Comparison of ENCODE assay signal across 8 cellular contexts in the genomic region with DNA sequence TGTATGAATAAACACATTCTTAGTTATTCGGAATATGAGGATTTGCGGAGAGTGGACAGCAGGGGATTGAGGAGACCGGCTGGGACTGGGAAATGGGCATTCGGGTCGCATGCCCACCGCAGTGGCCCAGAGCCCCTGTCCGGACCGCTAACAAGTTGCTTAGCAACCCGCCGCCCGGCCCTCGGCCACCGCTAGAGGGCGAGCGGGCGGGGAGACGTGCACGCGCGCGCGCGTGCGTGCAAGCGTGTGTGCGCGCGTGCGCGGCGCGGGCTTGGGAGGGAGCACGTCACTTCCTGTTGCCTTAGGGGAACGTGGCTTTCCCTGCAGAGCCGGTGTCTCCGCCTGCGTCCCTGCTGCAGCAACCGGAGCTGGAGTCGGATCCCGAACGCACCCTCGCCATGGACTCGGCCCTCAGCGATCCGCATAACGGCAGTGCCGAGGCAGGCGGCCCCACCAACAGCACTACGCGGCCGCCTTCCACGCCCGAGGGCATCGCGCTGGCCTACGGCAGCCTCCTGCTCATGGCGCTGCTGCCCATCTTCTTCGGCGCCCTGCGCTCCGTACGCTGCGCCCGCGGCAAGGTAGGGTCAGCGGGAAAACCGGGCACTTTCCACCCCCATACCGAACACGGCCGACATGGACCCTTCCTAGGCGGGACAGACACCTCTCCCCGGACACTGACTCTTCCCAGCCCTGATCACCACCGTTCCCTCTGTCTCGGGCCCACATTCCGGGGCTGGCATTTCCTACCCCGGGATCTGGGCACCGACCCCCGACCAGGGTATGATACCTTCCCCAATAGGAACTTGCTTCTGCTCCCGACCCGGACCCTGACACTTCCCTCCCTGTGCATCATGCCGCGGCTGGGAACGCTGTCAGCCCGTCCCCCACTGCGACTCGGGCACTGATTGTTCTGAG. TPM values are rescaled to one million over a fixed set of nuclear protein-coding genes. Genes with fewer than 3 reads are reported as not detected.
DNase-seq lines count a peak whose midpoint lies in the region; ATAC-seq, FAIRE-seq and TF ChIP-seq lines count a peak whose summit lies in the region.

A gene with protein sequence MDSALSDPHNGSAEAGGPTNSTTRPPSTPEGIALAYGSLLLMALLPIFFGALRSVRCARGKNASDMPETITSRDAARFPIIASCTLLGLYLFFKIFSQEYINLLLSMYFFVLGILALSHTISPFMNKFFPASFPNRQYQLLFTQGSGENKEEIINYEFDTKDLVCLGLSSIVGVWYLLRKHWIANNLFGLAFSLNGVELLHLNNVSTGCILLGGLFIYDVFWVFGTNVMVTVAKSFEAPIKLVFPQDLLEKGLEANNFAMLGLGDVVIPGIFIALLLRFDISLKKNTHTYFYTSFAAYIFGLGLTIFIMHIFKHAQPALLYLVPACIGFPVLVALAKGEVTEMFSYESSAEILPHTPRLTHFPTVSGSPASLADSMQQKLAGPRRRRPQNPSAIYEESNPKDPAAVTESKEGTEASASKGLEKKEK (plus strand): TSS at position 289 of the 918 bp plus-strand sequence. CDS start 110 bp downstream, at position 399.

- FAIRE-seq in GM19239 (lab: Jason Lieb, UNC) = peak; percentile 75

- ATAC-seq in HG03457 (IDR thresholded peaks at IDR 0.05; ENCODE audit: unreplicated experiment) = peak; percentile 82

- WGBS in liver = under 1% methylated on average over 86 of the region's 86 CpGs

- H3K9me3 ChIP-seq in BLaER1 treated with 17β-estradiol and CSF1 and Interleukin-3, amounts not matched to agents 10 nM and 100 nM (replicated peaks in 1 of 11) = no peaks in the 10 kb centered on the region
- no peaks in the 10 kb centered on the region for H3K9me3 ChIP-seq in liver (ENCODE audit: control insufficient read depth in 4 of 4, low read length in 3 of 4)

- no peaks in the 10 kb centered on the region for H3K27me3 ChIP-seq in BLaER1 treated with 17β-estradiol and CSF1 and Interleukin-3, amounts not matched to agents 10 nM and 100 nM
- no peaks in the 10 kb centered on the region for H3K27me3 ChIP-seq in liver (ENCODE audit: control insufficient read depth in 4 of 4, insufficient read depth in 4 of 4, low read length in 3 of 4)

- peaks cover 14 to 50% (median 43%) of the 10 kb centered on the region in 11 experiments; a peak in 20 of 22 replicates for H4K20me1 ChIP-seq in BLaER1 treated with 17β-estradiol and CSF1 and Interleukin-3, amounts not matched to agents 10 nM and 100 nM

- peak; percentile 89 for DNase-seq in GM19239 (ENCODE audit: insufficient read length, low spot score)
- peak; percentile 65 for DNase-seq in NCI-H524 treated with DMSO at 0.1 percent for 48 hours (lab: John Stamatoyannopoulos, UW)
- peak; percentile 79 for DNase-seq in activated CD4-positive, alpha-beta T cell treated with anti-CD3 and anti-CD28 coated beads, Interleukin-2, amount 50 U/mL, for 24 hours (ENCODE audit: low read depth in 1 of 2, low spot score in 1 of 2)
- peak; percentile 97 for DNase-seq in dermis blood vessel endothelial cell
- peak; percentile 88 for DNase-seq in stimulated activated CD4-positive, alpha-beta T cell treated with anti-CD3 and anti-CD28 coated beads, Interleukin-4, amount 100 ng/mL, for 24 hours

- H3K4me1 ChIP-seq in BLaER1 treated with 17β-estradiol and CSF1 and Interleukin-3, amounts not matched to agents 10 nM and 100 nM = peaks cover 27 to 43% (median 37%) of the 10 kb centered on the region in 10 experiments
- peaks cover 5 to 28% (median 24%) of the 10 kb centered on the region in 4 donors for H3K4me1 ChIP-seq in liver (ENCODE audit: control insufficient read depth in 4 of 4, insufficient read depth in 4 of 4, low read length in 3 of 4)

- peak within 1 kb of the TSS; percentile 91 to 100 (median 96) for H3K4me2 ChIP-seq in BLaER1 treated with 17β-estradiol and CSF1 and Interleukin-3, amounts not matched to agents 10 nM and 100 nM

- peak; percentile 93 for TF ChIP-seq CTCF in liver (IDR thresholded peaks at IDR 0.05; ENCODE audit: low read depth, low read length, missing input control)

- peaks cover 7 to 38% (median 30%) of the 10 kb centered on the region in 11 experiments; a peak in 21 of 22 replicates for H3K36me3 ChIP-seq in BLaER1 treated with 17β-estradiol and CSF1 and Interleukin-3, amounts not matched to agents 10 nM and 100 nM
- no peaks in the 10 kb centered on the region for H3K36me3 ChIP-seq in liver (ENCODE audit: control insufficient read depth in 4 of 4, insufficient read depth in 3 of 4, low read depth in 1 of 4, low read length in 3 of 4)

- no peak for TF ChIP-seq RAD21 in liver (IDR thresholded peaks at IDR 0.05)

- H3K27ac ChIP-seq in BLaER1 treated with 17β-estradiol and CSF1 and Interleukin-3, amounts not matched to agents 10 nM and 100 nM = peak within 1 kb of the TSS; percentile 71 to 91 (median 86)
- H3K27ac ChIP-seq in liver (ENCODE audit: low read depth in 1 of 2, low read length in 2 of 2) = peak within 1 kb of the TSS; percentile 73 to 98

- H3K4me3 ChIP-seq in BLaER1 treated with 17β-estradiol and CSF1 and Interleukin-3, amounts not matched to agents 10 nM and 100 nM = peak within 1 kb of the TSS; percentile 83 to 98 (median 95)
- peak within 1 kb of the TSS; percentile 88 to 100 (median 94) for H3K4me3 ChIP-seq in liver (ENCODE audit: low read depth in 1 of 3, low read length in 3 of 3)

- peak within 1 kb of the TSS; percentile 86 to 94 (median 90) for H3K9ac ChIP-seq in BLaER1 treated with 17β-estradiol and CSF1 and Interleukin-3, amounts not matched to agents 10 nM and 100 nM
- peak within 1 kb of the TSS; percentile 67 to 84 for H3K9ac ChIP-seq in liver (ENCODE audit: low read depth in 1 of 2, low read length in 2 of 2)

TF ChIP-seq in liver, 16 proteins besides CTCF, POLR2A, EP300 and RAD21:
- TF ChIP-seq, protein P1, sequence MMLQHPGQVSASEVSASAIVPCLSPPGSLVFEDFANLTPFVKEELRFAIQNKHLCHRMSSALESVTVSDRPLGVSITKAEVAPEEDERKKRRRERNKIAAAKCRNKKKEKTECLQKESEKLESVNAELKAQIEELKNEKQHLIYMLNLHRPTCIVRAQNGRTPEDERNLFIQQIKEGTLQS (IDR thresholded peaks at IDR 0.05) = no peak
- peak; percentile 38 for TF ChIP-seq YY1 (IDR thresholded peaks at IDR 0.05)
- TF ChIP-seq, protein P2, sequence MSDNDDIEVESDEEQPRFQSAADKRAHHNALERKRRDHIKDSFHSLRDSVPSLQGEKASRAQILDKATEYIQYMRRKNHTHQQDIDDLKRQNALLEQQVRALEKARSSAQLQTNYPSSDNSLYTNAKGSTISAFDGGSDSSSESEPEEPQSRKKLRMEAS (IDR thresholded peaks at IDR 0.05) = peak; percentile 62
- TF ChIP-seq GABPA (IDR thresholded peaks at IDR 0.05 in 1 of 2, conservative IDR thresholded peaks at IDR 0.05 in 1 of 2) = peak; percentile 57 to 88

RNA-seq across cellular contexts. Expression of the gene that starts here (rescaled TPM):
- total RNA-seq in dermis blood vessel endothelial cell (44.9 and 74.1 TPM in 2 replicates), liver (10 to 100 TPM; 57.6 to 96.1 TPM)
- polyA plus RNA-seq in liver = 100 to 1,000 TPM; 102 to 210 TPM

Comparison
In these comparisons a context has a peak if more than half of its experiments do, and no peak if none do; other contexts are left out.
1. Peak in every context shown above with its lines: DNase-seq, ATAC-seq, H3K4me3 ChIP-seq and H3K27ac ChIP-seq.